ENCODE assay signal across 15 cellular contexts in the genomic region with DNA sequence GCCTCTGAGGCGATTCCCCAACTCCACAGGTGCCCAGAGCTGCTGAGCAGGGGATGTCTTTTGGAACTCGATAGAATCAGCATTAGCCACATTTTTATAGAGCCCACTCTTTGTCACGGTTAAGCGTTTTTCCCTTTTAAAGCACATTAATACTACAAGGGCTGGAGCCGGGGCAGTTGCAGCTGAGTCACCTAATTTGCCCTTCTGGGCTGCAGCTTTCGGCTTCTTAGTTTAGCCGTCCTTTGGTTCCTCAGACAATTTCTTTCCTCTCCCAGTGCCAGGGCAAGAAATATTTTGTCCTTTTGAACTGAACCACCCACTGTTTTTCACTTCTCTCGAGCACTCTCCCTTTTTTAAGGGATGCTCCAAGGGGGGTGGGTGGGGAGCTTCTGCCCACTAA. TPM values are rescaled to one million over a fixed set of nuclear protein-coding genes. Genes with fewer than 3 reads are reported as not detected.
DNase-seq lines count a peak whose midpoint lies in the region; ATAC-seq and TF ChIP-seq lines count a peak whose summit lies in the region.
"Had no signal": no experiment of that assay in that cellular context is flagged by ENCODE, and none has a peak within 500 bp of the region (broad histone marks: within the 10 kb centered on the region; RNA-seq: fewer than 3 reads in every experiment).

No MANE protein-coding gene starts in this region.

- CTCF ChIA-PET in HEK293 (lab: Yijun Ruan, JAX), result interaction anchor here (0.6 to 2.0 kb wide), 4 partner anchors 29 to 1023 kb away, joined by 3 to 6 read pairs (median 3); no protein-coding TSS in a partner anchor

- ATAC-seq in sciatic nerve (no peak), HG03108 (IDR thresholded peaks at IDR 0.05; ENCODE audit: unreplicated experiment) (no peak)
- ATAC-seq: activated T-cell treated with anti-CD3 and anti-CD28 coated beads, Interleukin-2, amount 50 U/mL, for 4 hours; left lung had no signal

- TF ChIP-seq POLR2A in testis (IDR thresholded peaks at IDR 0.05), result no peak

- no peaks in the 10 kb centered on the region for H3K9me3 ChIP-seq in HEK293 (ENCODE audit: control insufficient read depth, insufficient read depth, low read depth, low read length)
- no peaks in the 10 kb centered on the region for H3K9me3 ChIP-seq in ascending aorta
- H3K9me3 ChIP-seq in testis, result no peaks in the 10 kb centered on the region
- H3K9me3 ChIP-seq: left lung, thyroid gland had no signal

- H3K36me3 ChIP-seq in HEK293 (ENCODE audit: control insufficient read depth in 2 of 2, insufficient read depth in 1 of 2, low read length in 2 of 2) (no peaks in the 10 kb centered on the region), ascending aorta (no peaks in the 10 kb centered on the region), testis (ENCODE audit: low read depth, missing control alignments) (no peaks in the 10 kb centered on the region)
- H3K36me3 ChIP-seq: left lung, spleen, thyroid gland had no signal

- no peak for TF ChIP-seq CTCF in HEK293 (tag by site-specific recombination; IDR thresholded peaks at IDR 0.05)
- TF ChIP-seq CTCF in ascending aorta (IDR thresholded peaks at IDR 0.05), result no peak
- no peak for TF ChIP-seq CTCF in testis (IDR thresholded peaks at IDR 0.05)

- H3K4me3 ChIP-seq in HEK293 (ENCODE audit: low read depth, low read length) (no peak overlapping the region), ascending aorta (peak overlapping the region in 1 of 2 donors; percentile 33), testis (no peak overlapping the region)
- H3K4me3 ChIP-seq: left lung, spleen, thyroid gland had no signal

- 32 to 49% methylated on average over 8 of the region's 8 CpGs for WGBS in testis, 2 donors

- no peak overlapping the region for H3K27ac ChIP-seq in HEK293 (ENCODE audit: extremely low read depth, low read depth, low read length)
- peak overlapping the region; percentile 39 to 84 for H3K27ac ChIP-seq in ascending aorta
- H3K27ac ChIP-seq in testis, result no peak overlapping the region
- H3K27ac ChIP-seq: left lung, spleen, thyroid gland had no signal

- no peaks in the 10 kb centered on the region for H3K27me3 ChIP-seq in ascending aorta
- no peaks in the 10 kb centered on the region for H3K27me3 ChIP-seq in testis
- H3K27me3 ChIP-seq: thyroid gland had no signal

- intact Hi-C loops in ascending aorta (cut with DNase I), result loop anchor here (5.0 to 10.0 kb wide), 2 partner anchors 67 to 189 kb away; no protein-coding TSS in a partner anchor
- intact Hi-C loops in sciatic nerve (cut with DNase I), result no loop called here
- intact Hi-C loops in testis (cut with DNase I; ENCODE audit: low total_unique reads), result no loop called here

- POLR2A ChIA-PET in HEK293 (lab: Yijun Ruan, JAX), result interaction anchor here (0.5 kb wide), 1 partner anchor 178 kb away, joined by 3 read pairs; no protein-coding TSS in a partner anchor

- peak; percentile 75 for DNase-seq in A172 (ENCODE audit: low spot score)
- DNase-seq in ascending aorta (ENCODE audit: low spot score in 2 of 2), result peak in 1 of 2 donors; percentile 66
- DNase-seq in islet precursor cell, result peak; percentile 64
- DNase-seq in sciatic nerve (ENCODE audit: low spot score), result no peak
- DNase-seq in testis, result no peak
- no peak for DNase-seq in effector CD4-positive, alpha-beta T cell
- DNase-seq: activated CD4-positive, alpha-beta T cell treated with anti-CD3 and anti-CD28 coated beads for 4 hours; activated T-cell treated with anti-CD3 and anti-CD28 coated beads, Interleukin-2, amount 50 U/mL, for 4 hours; KG1; left lung; spleen; thyroid gland had no signal

- peaks cover 11% of the 10 kb centered on the region for H3K4me1 ChIP-seq in HEK293 (ENCODE audit: control insufficient read depth, insufficient read depth, low read length)
- H3K4me1 ChIP-seq in ascending aorta, result peaks cover 8 to 24% of the 10 kb centered on the region in 2 donors
- peaks cover 26% of the 10 kb centered on the region for H3K4me1 ChIP-seq in testis

TF ChIP-seq in HEK293, 187 proteins besides CTCF, POLR2A, EP300 and RAD21:
- no peak for TF ChIP-seq ZNF16 (tag by site-specific recombination; IDR thresholded peaks at IDR 0.05; ENCODE audit: low read depth)
- peak; percentile 60 for TF ChIP-seq SCRT2 (tag by site-specific recombination; IDR thresholded peaks at IDR 0.05)

RNA-seq across cellular contexts. Expression of a gene that starts 23.2 kb away (rescaled TPM):
- 0.28 and 0.43 TPM in 2 replicates for total RNA-seq in A172 (2014; rRNA removed; shearing (Covaris generic))
- total RNA-seq in ascending aorta (7.9 TPM), sciatic nerve (11.0 TPM), testis (1 to 10 TPM; 5.4 to 6.5 TPM)
- 7.5 TPM for polyA plus RNA-seq in testis (ENCODE audit: insufficient read depth, low read depth, low replicate concordance)
- polyA plus RNA-seq: neural cell had no signal

Comparison
In these comparisons a context has a peak if more than half of its experiments do, and no peak if none do; other contexts are left out.
1. DNase-seq: peak in A172 (single experiment) and islet precursor cell (single experiment); none in sciatic nerve (single experiment), testis (single experiment) and effector CD4-positive, alpha-beta T cell (single experiment).
2. H3K27ac ChIP-seq: peak in ascending aorta (2 of 2); none in HEK293 (single experiment) and testis (0 of 2).